9 cellular contexts compared by ENCODE assay signal in the genomic region with DNA sequence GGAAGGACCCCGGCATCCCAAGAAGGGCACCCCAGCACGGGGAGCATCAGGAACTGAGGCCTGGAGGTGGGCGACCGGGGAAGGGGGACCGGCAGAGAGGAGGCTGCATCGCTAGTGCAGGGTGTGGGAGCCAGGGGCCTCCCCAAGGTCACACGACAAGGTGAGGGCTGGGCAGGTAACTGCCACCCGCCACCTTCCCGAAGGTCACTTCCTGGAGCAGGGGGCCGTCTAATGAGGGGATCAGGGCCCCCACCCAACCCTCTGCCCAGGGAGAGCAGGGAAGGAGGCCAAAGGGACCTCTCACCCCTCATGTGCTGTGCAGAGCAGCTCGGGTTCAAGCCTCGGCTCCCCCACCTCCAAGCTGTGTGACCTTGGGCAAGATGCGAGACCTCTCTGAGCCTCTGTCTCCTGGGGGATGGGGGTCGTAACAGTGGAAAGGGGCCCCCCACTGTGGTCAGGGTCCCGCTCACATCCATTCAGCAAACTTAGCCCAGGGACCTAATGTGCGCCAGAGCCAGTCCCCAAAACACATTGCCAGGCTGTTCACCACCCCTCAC. TPM values are rescaled to one million over a fixed set of nuclear protein-coding genes. Genes with fewer than 3 reads are reported as not detected.
DNase-seq lines count a peak whose midpoint lies in the region; ATAC-seq and TF ChIP-seq lines count a peak whose summit lies in the region.
"Had no signal": no experiment of that assay in that cellular context is flagged by ENCODE, and none has a peak within 500 bp of the region (broad histone marks: within the 10 kb centered on the region; RNA-seq: fewer than 3 reads in every experiment).

No MANE protein-coding gene starts in this region.

- H3K27ac ChIP-seq in duodenal mucosa (ENCODE audit: low read depth, low read length) = peak overlapping the region; percentile 98

- H3K4me1 Mint-ChIP-seq in neural crest cell = peaks cover 6% of the 10 kb centered on the region

- H3K4me3 ChIP-seq in AG10803 (ENCODE audit: low read length) = peak overlapping the region; percentile 41
- no peak overlapping the region for H3K4me3 ChIP-seq in NT2/D1 (ENCODE audit: insufficient read length, low read depth)
- peak overlapping the region; percentile 76 to 78 for H3K4me3 ChIP-seq in duodenal mucosa (ENCODE audit: low read depth in 1 of 2, low read length in 2 of 2)

- H3K36me3 ChIP-seq in NT2/D1 (ENCODE audit: insufficient read depth, insufficient read length, low read length) (peaks cover 55% of the 10 kb centered on the region), duodenal mucosa (ENCODE audit: control insufficient read depth in 1 of 2, insufficient read depth in 2 of 2, low read length in 2 of 2) (peaks cover 0 to 6% of the 10 kb centered on the region in 2 donors)

- H3K4me3 Mint-ChIP-seq in neural crest cell = peak overlapping the region; percentile 67
- H3K4me3 Mint-ChIP-seq: brain had no signal

- H3K9me3 ChIP-seq in NT2/D1 (ENCODE audit: insufficient read depth, low read length) = no peaks in the 10 kb centered on the region
- no peaks in the 10 kb centered on the region for H3K9me3 ChIP-seq in duodenal mucosa (ENCODE audit: control insufficient read depth in 1 of 2, low read length in 2 of 2)

- H3K36me3 Mint-ChIP-seq in neural crest cell (ENCODE audit: low read depth) = no peaks in the 10 kb centered on the region

- DNase-seq in AG10803 (ENCODE audit: low read depth) = no peak
- DNase-seq in NT2/D1 (ENCODE audit: low read depth, low spot score) = no peak
- no peak for DNase-seq in neural crest cell (ENCODE audit: low read depth, low spot score)
- DNase-seq in RKO (ENCODE audit: low spot score) = no peak
- no peak for DNase-seq in COLO829 (ENCODE audit: low spot score)

- peaks cover 3% of the 10 kb centered on the region for H3K27me3 Mint-ChIP-seq in neural crest cell (ENCODE audit: low read depth)
- H3K27me3 Mint-ChIP-seq: brain had no signal

- no peaks in the 10 kb centered on the region for H3K9me3 Mint-ChIP-seq in neural crest cell

- H3K4me1 ChIP-seq in NT2/D1 (ENCODE audit: insufficient read depth, insufficient read length) = peaks cover 53% of the 10 kb centered on the region
- peaks cover 60 to 70% of the 10 kb centered on the region in 2 donors for H3K4me1 ChIP-seq in duodenal mucosa (ENCODE audit: control insufficient read depth in 1 of 2, insufficient read depth in 2 of 2, low read length in 2 of 2)

- H3K27ac Mint-ChIP-seq in neural crest cell (ENCODE audit: unreplicated experiment) = no peak overlapping the region

- ATAC-seq in GM19463 (IDR thresholded peaks at IDR 0.05; ENCODE audit: unreplicated experiment) (no peak), GM21423 (IDR thresholded peaks at IDR 0.05; ENCODE audit: unreplicated experiment) (no peak)

- no peak for TF ChIP-seq CTCF in AG10803 (conservative IDR thresholded peaks at IDR 0.05; ENCODE audit: low read length)
- no peak for TF ChIP-seq CTCF in neural crest cell (conservative IDR thresholded peaks at IDR 0.05)

- H3K9ac ChIP-seq in NT2/D1 (ENCODE audit: insufficient read length, low read depth) = peak overlapping the region; percentile 64
- H3K9ac ChIP-seq in duodenal mucosa (ENCODE audit: low read depth in 1 of 2, low read length in 2 of 2) = peak overlapping the region; percentile 65 to 97

- H3K27me3 ChIP-seq in NT2/D1 (ENCODE audit: insufficient read depth, insufficient read length) = no peaks in the 10 kb centered on the region
- H3K27me3 ChIP-seq in duodenal mucosa (ENCODE audit: control insufficient read depth in 1 of 2, insufficient read depth in 2 of 2, low read length in 2 of 2) = no peaks in the 10 kb centered on the region

RNA-seq across cellular contexts. Expression of a gene that starts 6.0 kb away (rescaled TPM):
- 15.2 and 15.7 TPM in 2 replicates for total RNA-seq in neural crest cell

RNA-seq across cellular contexts. Expression of a gene that starts 53.2 kb away (rescaled TPM):
- 49.6 and 58.8 TPM in 2 replicates for total RNA-seq in neural crest cell
